ENCODE assay signal across 2 cellular contexts in genomic region chr12:109111775-109112491, GRCh38.
TF ChIP-seq lines count a peak whose summit lies in the region.

No MANE protein-coding gene starts in this region.

TF ChIP-seq in IMR-90, 13 proteins besides CTCF, POLR2A, EP300 and RAD21:
- peak; percentile 55 for TF ChIP-seq SMC3 (IDR thresholded peaks at IDR 0.05; ENCODE audit: low read depth, low read length)
- TF ChIP-seq FOS (IDR thresholded peaks at IDR 0.05; ENCODE audit: low read depth, low read length), result no peak

TF ChIP-seq in WTC11, 78 proteins besides CTCF, POLR2A, EP300 and RAD21:
- TF ChIP-seq HMGA2 (CRISPR knock-in tag; IDR thresholded peaks at IDR 0.05), result peak; percentile 84
- TF ChIP-seq SMAD4 (CRISPR knock-in tag; IDR thresholded peaks at IDR 0.05), result no peak
